Comparison of ENCODE assay signal across 9 cellular contexts in genomic region chr4:114384629-114385028, GRCh38.
DNase-seq lines count a peak whose midpoint lies in the region; ATAC-seq, FAIRE-seq and TF ChIP-seq lines count a peak whose summit lies in the region.
"Had no signal": no experiment of that assay in that cellular context is flagged by ENCODE, and none has a peak within 500 bp of the region (broad histone marks: within the 10 kb centered on the region; RNA-seq: fewer than 3 reads in every experiment).

No MANE protein-coding gene starts in this region.

- TF ChIP-seq CTCF in pancreas (IDR thresholded peaks at IDR 0.05) = peak in 3 of 4 donors; percentile 14 to 25 (median 21)

- no peak overlapping the region for H3K27ac ChIP-seq in pancreas
- H3K27ac ChIP-seq: neutrophil had no signal

- peak in 2 of 3 experiments; percentile 12 to 56 for DNase-seq in NCI-H1417 (lab: John Stamatoyannopoulos, UW)
- DNase-seq in NCI-H1417 treated with DMSO at 0.1 percent for 48 hours (lab: John Stamatoyannopoulos, UW) = no peak
- peak; percentile 62 for DNase-seq in NCI-H1694 (lab: John Stamatoyannopoulos, UW)
- peak; percentile 72 for DNase-seq in dermis blood vessel endothelial cell
- DNase-seq in pancreas = no peak
- no peak for DNase-seq in activated gamma-delta T cell treated with Interleukin-2 at 50 U/mL for 16 hours

- peak; percentile 90 for FAIRE-seq in pancreas (lab: Jason Lieb, UNC)

- intact Hi-C loops in pancreas (cut with DNase I) = loop anchor here in 2 of 3 donors (5.0 to 10.0 kb wide), 2 partner anchors 308 to 990 kb away; no protein-coding TSS in a partner anchor

- no peaks in the 10 kb centered on the region for H3K4me1 ChIP-seq in pancreas

- peak in 2 of 4 donors; percentile 60 to 63 for ATAC-seq in pancreas
- no peak for ATAC-seq in HG02759 (IDR thresholded peaks at IDR 0.05; ENCODE audit: unreplicated experiment)
- no peak for ATAC-seq in GM21390 (IDR thresholded peaks at IDR 0.05; ENCODE audit: unreplicated experiment)

- no peaks in the 10 kb centered on the region for H3K27me3 ChIP-seq in pancreas
- H3K27me3 ChIP-seq: neutrophil had no signal

- no peak overlapping the region for H3K4me3 ChIP-seq in pancreas

- H3K36me3 ChIP-seq in pancreas = no peaks in the 10 kb centered on the region
- H3K36me3 ChIP-seq: neutrophil had no signal

- no peaks in the 10 kb centered on the region for H3K9me3 ChIP-seq in pancreas
- H3K9me3 ChIP-seq: neutrophil had no signal

- WGBS in pancreas, 2 donors = 3% methylated on average over 4 of the region's 4 CpGs

Comparison
In these comparisons a context has a peak if more than half of its experiments do, and no peak if none do; other contexts are left out.
1. DNase-seq: peak in NCI-H1417 (2 of 3), NCI-H1694 (single experiment) and dermis blood vessel endothelial cell (single experiment); none in NCI-H1417 treated with DMSO at 0.1 percent for 48 hours (single experiment), pancreas (0 of 6) and activated gamma-delta T cell treated with Interleukin-2 at 50 U/mL for 16 hours (single experiment).